In genomic region chr18:48075707-48076093, GRCh38 we compare ENCODE assay signal across 24 cellular contexts.
DNase-seq lines count a peak whose midpoint lies in the region; TF ChIP-seq lines count a peak whose summit lies in the region.
"Had no signal": no experiment of that assay in that cellular context is flagged by ENCODE, and none has a peak within 500 bp of the region (broad histone marks: within the 10 kb centered on the region; RNA-seq: fewer than 3 reads in every experiment).

No MANE protein-coding gene starts in this region.

- H3K27ac ChIP-seq in HEK293 (ENCODE audit: extremely low read depth, low read depth, low read length) (no peak overlapping the region), angular gyrus (ENCODE audit: low read depth, low read length) (peak overlapping the region; percentile 24), esophagus squamous epithelium (peak overlapping the region; percentile 81 to 90 (median 90)), prostate gland (no peak overlapping the region)
- H3K27ac ChIP-seq: A549, C4-2B, HL-60, KMS-11 had no signal

- POLR2A ChIA-PET in HEK293 (lab: Yijun Ruan, JAX), result no interaction called here
- POLR2A ChIA-PET in activated CD4-positive, alpha-beta memory T cell treated with anti-CD3 and anti-CD28 coated beads for 36 hours (lab: Charles Lee), result no interaction called here

- WGBS in esophagus squamous epithelium, 2 donors, result 51 to 62% methylated on average over 7 to 9 of the region's 10 CpGs
- WGBS in prostate gland, result 48% methylated on average over 10 of the region's 10 CpGs

- no peak overlapping the region for H3K4me3 ChIP-seq in HEK293 (ENCODE audit: low read depth, low read length)
- no peak overlapping the region for H3K4me3 ChIP-seq in esophagus squamous epithelium
- no peak overlapping the region for H3K4me3 ChIP-seq in prostate gland
- H3K4me3 ChIP-seq: A549 had no signal

- H3K4me3 Mint-ChIP-seq in activated CD4-positive, alpha-beta memory T cell treated with anti-CD3 and anti-CD28 coated beads for 36 hours, result no peak overlapping the region
- H3K4me3 Mint-ChIP-seq: B cell; CD8-positive, alpha-beta T cell; IgD-negative memory B cell had no signal

- H3K4me1 ChIP-seq in HEK293 (ENCODE audit: control insufficient read depth, insufficient read depth, low read length) (no peaks in the 10 kb centered on the region), esophagus squamous epithelium (peaks cover 44 to 88% (median 60%) of the 10 kb centered on the region in 3 donors), prostate gland (replicated peaks) (no peaks in the 10 kb centered on the region)
- H3K4me1 ChIP-seq: A549 had no signal

- intact Hi-C loops in esophagus squamous epithelium (cut with DNase I) (no loop called here), prostate gland (cut with DNase I) (no loop called here)
- intact Hi-C loops in activated CD4-positive, alpha-beta memory T cell treated with anti-CD3 and anti-CD28 coated beads for 36 hours (cut with micrococcal nuclease), result no loop called here

- H3K27ac Mint-ChIP-seq in activated CD4-positive, alpha-beta memory T cell treated with anti-CD3 and anti-CD28 coated beads for 36 hours, result no peak overlapping the region
- H3K27ac Mint-ChIP-seq: B cell; CD8-positive, alpha-beta T cell had no signal

- H3K36me3 ChIP-seq in HEK293 (ENCODE audit: control insufficient read depth in 2 of 2, insufficient read depth in 1 of 2, low read length in 2 of 2) (no peaks in the 10 kb centered on the region), esophagus squamous epithelium (peaks cover 0 to 24% (median 0%) of the 10 kb centered on the region in 3 donors), prostate gland (no peaks in the 10 kb centered on the region)

- H3K36me3 Mint-ChIP-seq in activated CD4-positive, alpha-beta memory T cell treated with anti-CD3 and anti-CD28 coated beads for 36 hours, result no peaks in the 10 kb centered on the region
- H3K36me3 Mint-ChIP-seq: CD8-positive, alpha-beta T cell had no signal

- no peak for DNase-seq in esophagus squamous epithelium (lab: John Stamatoyannopoulos, UW)
- peak; percentile 44 for DNase-seq in prostate gland (ENCODE audit: low spot score)
- no peak for DNase-seq in NCI-H226
- no peak for DNase-seq in activated CD4-positive, alpha-beta memory T cell treated with anti-CD3 and anti-CD28 coated beads for 36 hours
- DNase-seq in OCI-M1 (lab: John Stamatoyannopoulos, UW), result no peak
- DNase-seq: CD8-positive, alpha-beta T cell; DMS 273 treated with DMSO at 0.1 percent for 48 hours; DMS79 treated with DMSO at 0.1 percent for 48 hours; GF-D8; NCI-H1048; NCI-H1417; NCI-H1694; NCI-H2081; NCI-H345; RPMI8226; SHP77 treated with DMSO at 0.1 percent for 48 hours had no signal

- peaks cover 4% of the 10 kb centered on the region for H3K27me3 Mint-ChIP-seq in activated CD4-positive, alpha-beta memory T cell treated with anti-CD3 and anti-CD28 coated beads for 36 hours

- H3K9me3 Mint-ChIP-seq in activated CD4-positive, alpha-beta memory T cell treated with anti-CD3 and anti-CD28 coated beads for 36 hours, result no peaks in the 10 kb centered on the region
- H3K9me3 Mint-ChIP-seq: CD8-positive, alpha-beta T cell had no signal

- H3K4me1 Mint-ChIP-seq in activated CD4-positive, alpha-beta memory T cell treated with anti-CD3 and anti-CD28 coated beads for 36 hours (ENCODE audit: low read depth), result no peaks in the 10 kb centered on the region
- H3K4me1 Mint-ChIP-seq: B cell, IgD-negative memory B cell had no signal

- H3K9me3 ChIP-seq in HEK293 (ENCODE audit: control insufficient read depth, insufficient read depth, low read depth, low read length) (no peaks in the 10 kb centered on the region), esophagus squamous epithelium (no peaks in the 10 kb centered on the region), prostate gland (no peaks in the 10 kb centered on the region)
- H3K9me3 ChIP-seq: A549 had no signal

- CTCF ChIA-PET in HEK293 (lab: Yijun Ruan, JAX), result interaction anchor here (0.6 kb wide), 2 partner anchors 50 to 183 kb away, joined by 3 read pairs; no protein-coding TSS in a partner anchor
- CTCF ChIA-PET in activated CD4-positive, alpha-beta memory T cell treated with anti-CD3 and anti-CD28 coated beads for 36 hours (lab: Charles Lee), result no interaction called here

- H3K27me3 ChIP-seq in esophagus squamous epithelium, result no peaks in the 10 kb centered on the region
- H3K27me3 ChIP-seq in prostate gland (replicated peaks; ENCODE audit: insufficient read depth), result no peaks in the 10 kb centered on the region

- no peak for TF ChIP-seq CTCF in HEK293 (tag by site-specific recombination; IDR thresholded peaks at IDR 0.05)
- no peak for TF ChIP-seq CTCF in esophagus squamous epithelium (IDR thresholded peaks at IDR 0.05)
- no peak for TF ChIP-seq CTCF in prostate gland (IDR thresholded peaks at IDR 0.05)

- TF ChIP-seq POLR2A in esophagus squamous epithelium (IDR thresholded peaks at IDR 0.05) (no peak), prostate gland (IDR thresholded peaks at IDR 0.05) (no peak)

TF ChIP-seq in HEK293, 187 proteins besides CTCF, POLR2A, EP300 and RAD21:
- TF ChIP-seq ZNF660 (tag by site-specific recombination; IDR thresholded peaks at IDR 0.05) (no peak), ZNF341 (tag by site-specific recombination; IDR thresholded peaks at IDR 0.05; ENCODE audit: low read depth) (0 out of 2 replicates have a peak, but pooled peaks have one; percentile 36)

Comparison
In these comparisons a context has a peak if more than half of its experiments do, and no peak if none do; other contexts are left out.
1. H3K27ac ChIP-seq: peak in angular gyrus (single experiment) and esophagus squamous epithelium (4 of 4); none in HEK293 (single experiment) and prostate gland (0 of 2).